Comparison of ENCODE assay signal across 20 cellular contexts in the genomic region with DNA sequence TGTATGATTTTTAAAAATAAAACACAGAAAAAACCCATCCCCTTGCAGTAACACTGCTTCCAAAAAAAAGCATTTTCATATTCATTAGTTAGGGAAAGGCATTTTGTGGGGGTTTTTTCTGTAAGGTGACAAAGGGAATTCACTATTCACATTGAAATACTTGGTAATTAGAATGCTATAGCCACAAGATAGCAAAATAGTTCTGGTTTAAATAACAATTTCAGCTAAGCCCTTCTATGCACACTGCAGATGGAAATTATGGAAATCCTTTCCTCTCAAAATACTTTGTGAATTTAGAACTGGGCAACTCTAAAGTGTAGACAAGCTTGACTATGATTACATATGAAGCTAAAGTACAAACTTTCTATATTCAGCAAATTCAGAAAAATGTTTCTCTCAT.
A peak's percentile ranks its signal among the peaks of the same experiment; 100 is the strongest.
DNase-seq lines count a peak whose midpoint lies in the region; ATAC-seq, FAIRE-seq and TF ChIP-seq lines count a peak whose summit lies in the region.
"Had no signal": no experiment of that assay in that cellular context is flagged by ENCODE, and none has a peak within 500 bp of the region (broad histone marks: within the 10 kb centered on the region; RNA-seq: fewer than 3 reads in every experiment).

No MANE protein-coding gene starts in this region.

- peaks cover 49% of the 10 kb centered on the region for H3K4me1 Mint-ChIP-seq in GM23338
- H3K4me1 Mint-ChIP-seq in WTC11 = peaks cover 61% of the 10 kb centered on the region
- H3K4me1 Mint-ChIP-seq in effector memory CD8-positive, alpha-beta T cell (ENCODE audit: low read depth in 2 of 2) = no peaks in the 10 kb centered on the region
- H3K4me1 Mint-ChIP-seq: B cell; CD4-positive, CD25-positive, alpha-beta regulatory T cell had no signal

- no peaks in the 10 kb centered on the region for H4K20me1 ChIP-seq in GM23338 (replicated peaks; ENCODE audit: insufficient read depth)
- H4K20me1 ChIP-seq in HepG2 (ENCODE audit: insufficient read depth, low read length) = no peaks in the 10 kb centered on the region
- H4K20me1 ChIP-seq: BLaER1 had no signal

- BruUV-seq in HepG2 (replicated peaks; lab: Mats Ljungman, UMichigan) = no TSS peak

- H2AFZ ChIP-seq in GM23338 = no peak overlapping the region
- H2AFZ ChIP-seq in HepG2 (ENCODE audit: low read length) = no peak overlapping the region

- no peaks in the 10 kb centered on the region; the same call in 1 of the 2 replicates for H3K79me2 ChIP-seq in GM23338 (replicated peaks; ENCODE audit: insufficient read depth)
- H3K79me2 ChIP-seq in HepG2 (ENCODE audit: insufficient read depth, low read length) = no peaks in the 10 kb centered on the region

- 0 out of 2 replicates have a peak, but pooled peaks cover 3% of the 10 kb centered on the region for H3K9me2 ChIP-seq in GM23338 (ENCODE audit: insufficient read depth)

- H3K27ac ChIP-seq in GM23338 (ENCODE audit: low read depth) (peak overlapping the region; percentile 60), HUES6 (ENCODE audit: low read depth, low read length) (0 out of 2 replicates have a peak overlapping the region, but pooled peaks have one; percentile 53), iPS-20b (ENCODE audit: low read length) (peak overlapping the region; percentile 63), HepG2 (ENCODE audit: extremely low read length, insufficient read depth, low read length) (no peak overlapping the region)
- H3K27ac ChIP-seq: 22Rv1, BLaER1, C4-2B had no signal

- no peak for TF ChIP-seq CTCF in GM23338 (conservative IDR thresholded peaks at IDR 0.05; ENCODE audit: low read depth in 2 of 2)
- no peak for TF ChIP-seq CTCF in WTC11 (IDR thresholded peaks at IDR 0.05)
- no peak for TF ChIP-seq CTCF in HepG2 (CRISPR knock-in tag; IDR thresholded peaks at IDR 0.05)

- no peaks in the 10 kb centered on the region for H3F3A ChIP-seq in GM23338 (replicated peaks; ENCODE audit: low read depth)

- intact Hi-C loops in HepG2 (cut with micrococcal nuclease; ENCODE audit: unreplicated experiment) = no loop called here

- H3K27ac Mint-ChIP-seq in GM23338 (no peak overlapping the region; the same call in 1 of the 2 replicates), WTC11 (peak overlapping the region; percentile 36; the same call in 1 of the 2 replicates)
- H3K27ac Mint-ChIP-seq in effector memory CD8-positive, alpha-beta T cell = no peak overlapping the region
- H3K27ac Mint-ChIP-seq: B cell; CD4-positive, CD25-positive, alpha-beta regulatory T cell; CD8-positive, alpha-beta T cell; HFFc6 had no signal

- POLR2A ChIA-PET in WTC11 (lab: Charles Lee) (no interaction called here), HepG2 (lab: Yijun Ruan, JAX) (no interaction called here)

- peak; percentile 41 for DNase-seq in GM23338 (ENCODE audit: low spot score)
- DNase-seq in WTC11 (ENCODE audit: low spot score) = no peak
- DNase-seq in germinal center (ENCODE audit: low spot score) = no peak
- DNase-seq in HepG2 (ENCODE audit: low spot score) = no peak
- no peak for DNase-seq in NOMO-1 treated with DMSO at 0.1 percent for 48 hours (lab: John Stamatoyannopoulos, UW; ENCODE audit: unreplicated experiment)
- no peak for DNase-seq in effector memory CD8-positive, alpha-beta T cell
- DNase-seq: Caco-2; CD4-positive, CD25-positive, alpha-beta regulatory T cell; CD8-positive, alpha-beta T cell; DMS153; DND-41; HFFc6 had no signal

- H3K4me3 Mint-ChIP-seq in GM23338 (peak overlapping the region; percentile 24; the same call in 1 of the 3 replicates), WTC11 (no peak overlapping the region)
- H3K4me3 Mint-ChIP-seq in effector memory CD8-positive, alpha-beta T cell = no peak overlapping the region
- H3K4me3 Mint-ChIP-seq: B cell; CD4-positive, CD25-positive, alpha-beta regulatory T cell; CD8-positive, alpha-beta T cell; HFFc6 had no signal

- no peak for TF ChIP-seq RAD21 in HepG2 (CRISPR knock-in tag; IDR thresholded peaks at IDR 0.05)

- H3K36me3 ChIP-seq in GM23338 (ENCODE audit: insufficient read depth) (no peaks in the 10 kb centered on the region), HUES6 (ENCODE audit: control insufficient read depth, insufficient read depth, low read length) (no peaks in the 10 kb centered on the region), iPS-20b (ENCODE audit: insufficient read depth, low read depth, low read length) (peaks cover 14% of the 10 kb centered on the region), HepG2 (replicated peaks in 1 of 2; ENCODE audit: control insufficient read depth in 1 of 2, insufficient read depth in 2 of 2, low read length in 2 of 2) (no peaks in the 10 kb centered on the region)
- H3K36me3 ChIP-seq: BLaER1, HAP-1 had no signal

- H3K36me3 Mint-ChIP-seq in GM23338 (ENCODE audit: low read depth) = peaks cover 13% of the 10 kb centered on the region; the same call in 2 of the 3 replicates
- H3K36me3 Mint-ChIP-seq in WTC11 = peaks cover 6% of the 10 kb centered on the region
- H3K36me3 Mint-ChIP-seq in effector memory CD8-positive, alpha-beta T cell (ENCODE audit: insufficient read depth) = no peaks in the 10 kb centered on the region
- H3K36me3 Mint-ChIP-seq: CD4-positive, CD25-positive, alpha-beta regulatory T cell; CD8-positive, alpha-beta T cell had no signal

- H3K4me3 ChIP-seq in GM23338 (peak overlapping the region; percentile 22), HUES6 (ENCODE audit: low read depth, low read length) (no peak overlapping the region), iPS-20b (ENCODE audit: low read length) (peak overlapping the region; percentile 52; the same call in 1 of the 2 replicates), HepG2 (replicated peaks in 1 of 3; ENCODE audit: insufficient read depth in 1 of 3, low read depth in 2 of 3, low read length in 3 of 3) (no peak overlapping the region)
- H3K4me3 ChIP-seq: BLaER1, HAP-1 had no signal

- H3K9me3 ChIP-seq in HUES6 (ENCODE audit: control insufficient read depth, insufficient read depth, low read depth, low read length) = no peaks in the 10 kb centered on the region
- H3K9me3 ChIP-seq in iPS-20b (ENCODE audit: insufficient read depth, low read depth, low read length) = no peaks in the 10 kb centered on the region
- no peaks in the 10 kb centered on the region for H3K9me3 ChIP-seq in HepG2 (ENCODE audit: low read length)
- H3K9me3 ChIP-seq: BLaER1, Caco-2, HAP-1 had no signal

- in situ Hi-C loops in HepG2 (cut with HindIII; ENCODE audit: extremely low pct_ligation_motif_present, low pct_unique_long_range_greater_than_20kb) = no loop called here

- H3K9me3 Mint-ChIP-seq in GM23338 (no peaks in the 10 kb centered on the region), WTC11 (no peaks in the 10 kb centered on the region; the same call in 1 of the 2 replicates)
- no peaks in the 10 kb centered on the region for H3K9me3 Mint-ChIP-seq in effector memory CD8-positive, alpha-beta T cell
- H3K9me3 Mint-ChIP-seq: CD4-positive, CD25-positive, alpha-beta regulatory T cell; CD8-positive, alpha-beta T cell; HFFc6 had no signal

- CTCF ChIA-PET in WTC11 (lab: Charles Lee) (interaction anchor here (1.1 to 1.7 kb wide), 2 partner anchors 91 to 385 kb away, joined by 4 to 5 read pairs; no protein-coding TSS in a partner anchor), HepG2 (lab: Yijun Ruan, JAX; ENCODE audit: low intra/inter-chr PET ratio, low total read pairs) (no interaction called here)

- FAIRE-seq in HepG2 (lab: Jason Lieb, UNC) = no peak
- FAIRE-seq: GM12892 had no signal

- TF ChIP-seq EP300 in HepG2 (IDR thresholded peaks at IDR 0.05; ENCODE audit: low read depth in 2 of 2, low read length in 2 of 2) (no peak), HepG2 (CRISPR knock-in tag; IDR thresholded peaks at IDR 0.05; ENCODE audit: borderline replicate concordance) (no peak)

- peaks cover 53% of the 10 kb centered on the region for H3K4me1 ChIP-seq in GM23338 (ENCODE audit: insufficient read depth)
- peaks cover 48% of the 10 kb centered on the region for H3K4me1 ChIP-seq in HUES6 (ENCODE audit: control insufficient read depth, insufficient read depth, low read length)
- peaks cover 18% of the 10 kb centered on the region; the same call in 1 of the 2 replicates for H3K4me1 ChIP-seq in iPS-20b (ENCODE audit: insufficient read depth, low read length)
- no peaks in the 10 kb centered on the region for H3K4me1 ChIP-seq in HepG2 (ENCODE audit: insufficient read depth, low read length)
- H3K4me1 ChIP-seq: BLaER1, Caco-2 had no signal

- H3K4me2 ChIP-seq in GM23338 (peak overlapping the region; percentile 40), HepG2 (ENCODE audit: low read depth, low read length) (no peak overlapping the region)
- H3K4me2 ChIP-seq: BLaER1 had no signal

- no peak overlapping the region for H3K9ac ChIP-seq in HUES6 (ENCODE audit: low read length)
- no peak overlapping the region for H3K9ac ChIP-seq in iPS-20b (ENCODE audit: low read depth, low read length)
- no peak overlapping the region for H3K9ac ChIP-seq in HepG2 (ENCODE audit: insufficient read depth, low read depth, low read length)
- H3K9ac ChIP-seq: BLaER1 had no signal

- H3K27me3 ChIP-seq in GM23338 (ENCODE audit: insufficient read depth) (no peaks in the 10 kb centered on the region), HUES6 (ENCODE audit: control insufficient read depth, insufficient read depth, low read length) (no peaks in the 10 kb centered on the region), iPS-20b (ENCODE audit: insufficient read depth, low read length) (no peaks in the 10 kb centered on the region), HepG2 (ENCODE audit: control insufficient read depth in 1 of 2, insufficient read depth in 2 of 2, low read length in 2 of 2) (no peaks in the 10 kb centered on the region)
- H3K27me3 ChIP-seq: BLaER1 had no signal

- no peak for TF ChIP-seq POLR2A in HepG2 (IDR thresholded peaks at IDR 0.05; ENCODE audit: insufficient read depth in 1 of 2, low read depth in 2 of 2, low read length in 2 of 2)

- H3K27me3 Mint-ChIP-seq in GM23338 (ENCODE audit: insufficient read depth, low read depth, poor library complexity) = peaks cover 2% of the 10 kb centered on the region
- H3K27me3 Mint-ChIP-seq in WTC11 (ENCODE audit: low read depth) = no peaks in the 10 kb centered on the region
- peaks cover 0 to 7% of the 10 kb centered on the region in 2 donors for H3K27me3 Mint-ChIP-seq in effector memory CD8-positive, alpha-beta T cell

- ATAC-seq in GM23338 (no peak; the same call in 1 of the 3 replicates), WTC11 (no peak), HepG2 (no peak)
- ATAC-seq in effector memory CD8-positive, alpha-beta T cell (replicated peaks) = no peak
- ATAC-seq: CD8-positive, alpha-beta T cell had no signal

TF ChIP-seq in GM23338, 12 proteins besides CTCF, POLR2A, EP300 and RAD21 (continues in another document):
- TF ChIP-seq NANOG (IDR thresholded peaks at IDR 0.05; ENCODE audit: borderline replicate concordance) (no peak), EZH2 (IDR thresholded peaks at IDR 0.05; ENCODE audit: low read depth, unreplicated experiment) (no peak)

TF ChIP-seq in WTC11, 78 proteins besides CTCF, POLR2A, EP300 and RAD21 (continues in another document):
- no peak for TF ChIP-seq NFYB (CRISPR knock-in tag; conservative IDR thresholded peaks at IDR 0.05; ENCODE audit: low read depth)

TF ChIP-seq in HepG2, 621 proteins besides CTCF, POLR2A, EP300 and RAD21 (continues in another document):
- no peak for TF ChIP-seq GLI4 (CRISPR knock-in tag; IDR thresholded peaks at IDR 0.05; ENCODE audit: borderline replicate concordance)
- no peak for TF ChIP-seq BORCS8-MEF2B (CRISPR knock-in tag; IDR thresholded peaks at IDR 0.05)

Comparison
In these comparisons a context has a peak if more than half of its experiments do, and no peak if none do; other contexts are left out.
1. H3K4me3 ChIP-seq: peak in GM23338 (single experiment) and iPS-20b (single experiment); none in HUES6 (single experiment) and HepG2 (0 of 3).